In genomic region chr9:127977877-127978647, GRCh38 we compare ENCODE assay signal across 8 cellular contexts. TPM values are rescaled to one million over a fixed set of nuclear protein-coding genes. Genes with fewer than 3 reads are reported as not detected.
A peak's percentile ranks its signal among the peaks of the same experiment; 100 is the strongest.
DNase-seq lines count a peak whose midpoint lies in the region; ATAC-seq lines count a peak whose summit lies in the region.

No MANE protein-coding gene starts in this region.

- ATAC-seq in HG02973 (IDR thresholded peaks at IDR 0.05; ENCODE audit: unreplicated experiment) (no peak), HG03460 (IDR thresholded peaks at IDR 0.05; ENCODE audit: unreplicated experiment) (no peak)

- H3K27me3 ChIP-seq in ectodermal cell (ENCODE audit: control insufficient read depth, insufficient read depth, low read length, poor library complexity, severe bottlenecking) (no peaks in the 10 kb centered on the region), muscle layer of duodenum (ENCODE audit: low read depth, low read length) (no peaks in the 10 kb centered on the region)

- H3K4me3 ChIP-seq in ectodermal cell (ENCODE audit: insufficient read depth, low read depth, low read length) (peak overlapping the region; percentile 21), muscle layer of duodenum (ENCODE audit: low read depth in 1 of 2, low read length in 2 of 2) (peak overlapping the region; percentile 72 to 95)

- H3K9me3 ChIP-seq in ectodermal cell (ENCODE audit: control insufficient read depth, low read length) (no peaks in the 10 kb centered on the region), muscle layer of duodenum (ENCODE audit: control insufficient read depth in 1 of 2, low read length in 2 of 2) (no peaks in the 10 kb centered on the region)

- WGBS in ectodermal cell, 2 experiments: 77 to 79% methylated on average over 12 of the region's 12 CpGs

- H3K4me1 ChIP-seq in ectodermal cell (ENCODE audit: control insufficient read depth, insufficient read depth, low read length) (peaks cover 53% of the 10 kb centered on the region), muscle layer of duodenum (ENCODE audit: control insufficient read depth in 1 of 2, insufficient read depth in 2 of 2, low read length in 2 of 2) (peaks cover 34 to 76% of the 10 kb centered on the region in 2 donors)

- DNase-seq in NCI-H510A treated with DMSO at 0.1 percent for 48 hours (lab: John Stamatoyannopoulos, UW): peak; percentile 30
- no peak for DNase-seq in NCI-H510A (lab: John Stamatoyannopoulos, UW)
- DNase-seq in RKO (ENCODE audit: low spot score): peak; percentile 81
- no peak for DNase-seq in NOMO-1 treated with dmso at 0.1 percent for 144 hours (lab: John Stamatoyannopoulos, UW; ENCODE audit: unreplicated experiment)

- H3K27ac ChIP-seq in ectodermal cell (ENCODE audit: insufficient read depth, low read depth, low read length, poor library complexity, severe bottlenecking) (no peak overlapping the region), muscle layer of duodenum (ENCODE audit: low read length) (peak overlapping the region; percentile 89)

- H3K36me3 ChIP-seq in ectodermal cell (ENCODE audit: control insufficient read depth, insufficient read depth, low read length) (no peaks in the 10 kb centered on the region), muscle layer of duodenum (ENCODE audit: control insufficient read depth in 1 of 2, insufficient read depth in 2 of 2, low read length in 2 of 2) (no peaks in the 10 kb centered on the region)

RNA-seq across cellular contexts. Expression of gene EEIG1, which starts 2.7 kb away (rescaled TPM):
- polyA plus RNA-seq in ectodermal cell (2013, experiment 1 of 4): 24.3 TPM
- 21.6 TPM for polyA plus RNA-seq in ectodermal cell (2013, experiment 2 of 4)
- polyA plus RNA-seq in ectodermal cell (2013, experiment 3 of 4): 16.7 TPM
- polyA plus RNA-seq in ectodermal cell (2013, experiment 4 of 4): 19.1 TPM

RNA-seq across cellular contexts. Expression of gene DPM2, which starts 40.4 kb away (rescaled TPM):
- 39.8 TPM for polyA plus RNA-seq in ectodermal cell (2013, experiment 1 of 4)
- 38.0 TPM for polyA plus RNA-seq in ectodermal cell (2013, experiment 2 of 4)
- polyA plus RNA-seq in ectodermal cell (2013, experiment 3 of 4): 27.9 TPM
- 34.1 TPM for polyA plus RNA-seq in ectodermal cell (2013, experiment 4 of 4)

RNA-seq across cellular contexts. Expression of gene PIP5KL1, which starts 47.5 kb away (rescaled TPM):
- polyA plus RNA-seq in ectodermal cell (2013, experiment 1 of 4): 3.6 TPM
- 4.1 TPM for polyA plus RNA-seq in ectodermal cell (2013, experiment 2 of 4)
- polyA plus RNA-seq in ectodermal cell (2013, experiment 3 of 4): 3.8 TPM
- polyA plus RNA-seq in ectodermal cell (2013, experiment 4 of 4): 6.3 TPM

Comparison
In these comparisons a context has a peak if more than half of its experiments do, and no peak if none do; other contexts are left out.
1. DNase-seq: peak in NCI-H510A treated with DMSO at 0.1 percent for 48 hours (single experiment) and RKO (single experiment); none in NCI-H510A (single experiment) and NOMO-1 treated with dmso at 0.1 percent for 144 hours (single experiment).